Comparison of ENCODE assay signal across 16 cellular contexts in genomic region chr4:6955261-6955911, GRCh38. TPM values are rescaled to one million over a fixed set of nuclear protein-coding genes. Genes with fewer than 3 reads are reported as not detected.
DNase-seq lines count a peak whose midpoint lies in the region; ATAC-seq, FAIRE-seq and TF ChIP-seq lines count a peak whose summit lies in the region.
"Had no signal": no experiment of that assay in that cellular context is flagged by ENCODE, and none has a peak within 500 bp of the region (broad histone marks: within the 10 kb centered on the region; RNA-seq: fewer than 3 reads in every experiment).

No MANE protein-coding gene starts in this region.

- H3K9ac ChIP-seq in keratinocyte (ENCODE audit: control insufficient read depth, extremely low read depth, insufficient read depth, low read length) (no peak overlapping the region), smooth muscle cell (ENCODE audit: low read depth) (no peak overlapping the region)
- H3K9ac ChIP-seq: SK-N-SH had no signal

- H3K27ac ChIP-seq in GM23338 (ENCODE audit: low read depth), result peak overlapping the region; percentile 87
- peak overlapping the region; percentile 48 for H3K27ac ChIP-seq in RWPE2 (ENCODE audit: poor library complexity, severe bottlenecking)
- no peak overlapping the region for H3K27ac ChIP-seq in keratinocyte (ENCODE audit: control insufficient read depth, insufficient read depth, low read length)
- peak overlapping the region; percentile 73 for H3K27ac ChIP-seq in smooth muscle cell (ENCODE audit: low read depth)

- H3K4me1 Mint-ChIP-seq in GM23338, result peaks cover 48% of the 10 kb centered on the region

- peak; percentile 70 for FAIRE-seq in keratinocyte (lab: Jason Lieb, UNC)
- FAIRE-seq: K562 had no signal

- peaks cover 72% of the 10 kb centered on the region for H3K79me2 ChIP-seq in GM23338 (replicated peaks; ENCODE audit: insufficient read depth)
- H3K79me2 ChIP-seq in keratinocyte (ENCODE audit: control insufficient read depth, insufficient read depth, low read length), result no peaks in the 10 kb centered on the region
- peaks cover 4% of the 10 kb centered on the region for H3K79me2 ChIP-seq in smooth muscle cell (ENCODE audit: low read depth)

- H2AFZ ChIP-seq in GM23338 (no peak overlapping the region), keratinocyte (ENCODE audit: control insufficient read depth, low read length) (no peak overlapping the region), smooth muscle cell (ENCODE audit: low read depth) (no peak overlapping the region)

- H3K9me3 ChIP-seq in RWPE2 (ENCODE audit: severe bottlenecking) (no peaks in the 10 kb centered on the region), keratinocyte (ENCODE audit: control insufficient read depth, low read depth, low read length) (no peaks in the 10 kb centered on the region), smooth muscle cell (replicated peaks; ENCODE audit: low read depth) (no peaks in the 10 kb centered on the region)
- H3K9me3 ChIP-seq: SK-N-SH had no signal

- dilution Hi-C loops in keratinocyte (cut with MboI; ENCODE audit: extremely low pct_ligation_motif_present, low sequenced_read_pairs), result no loop called here

- H3K9me1 ChIP-seq in keratinocyte (ENCODE audit: control insufficient read depth, extremely low read depth, insufficient read depth, low read length), result no peaks in the 10 kb centered on the region

- H3K27me3 Mint-ChIP-seq in GM23338 (ENCODE audit: insufficient read depth, low read depth, poor library complexity), result peaks cover 17% of the 10 kb centered on the region
- H3K27me3 Mint-ChIP-seq: activated naive CD4-positive, alpha-beta T cell treated with anti-CD3 and anti-CD28 coated beads, Interleukin-2, amount 10 ng/mL, durations not matched to agents 7 days and 5 days; naive B cell had no signal

- ATAC-seq in GM23338 (no peak), RWPE2 (ENCODE audit: low read depth) (peak; percentile 75)
- ATAC-seq: K562 had no signal

- H3K36me3 Mint-ChIP-seq in GM23338 (ENCODE audit: low read depth), result no peaks in the 10 kb centered on the region
- H3K36me3 Mint-ChIP-seq: naive B cell had no signal

- H3F3A ChIP-seq in GM23338 (replicated peaks; ENCODE audit: low read depth) (no peaks in the 10 kb centered on the region), smooth muscle cell (ENCODE audit: low read depth) (no peaks in the 10 kb centered on the region)

- H3K27me3 ChIP-seq in GM23338 (ENCODE audit: insufficient read depth) (no peaks in the 10 kb centered on the region), RWPE2 (ENCODE audit: insufficient read depth, poor library complexity, severe bottlenecking) (no peaks in the 10 kb centered on the region), keratinocyte (ENCODE audit: control insufficient read depth, extremely low read depth, insufficient read depth, low read length) (no peaks in the 10 kb centered on the region), smooth muscle cell (ENCODE audit: low read depth) (no peaks in the 10 kb centered on the region)

- TF ChIP-seq CTCF in GM23338 (conservative IDR thresholded peaks at IDR 0.05; ENCODE audit: low read depth in 2 of 2) (no peak), RWPE2 (IDR thresholded peaks at IDR 0.05; ENCODE audit: poor library complexity, severe bottlenecking) (no peak), keratinocyte (optimal IDR thresholded peaks at IDR 0.05 in 1 of 3, IDR thresholded peaks at IDR 0.05 in 1 of 3, conservative IDR thresholded peaks at IDR 0.05 in 1 of 3; ENCODE audit: extremely low read depth in 1 of 3, insufficient read depth in 2 of 3, low read length in 3 of 3) (no peak), smooth muscle cell (IDR thresholded peaks at IDR 0.05; ENCODE audit: borderline replicate concordance, insufficient read depth, poor library complexity, severe bottlenecking) (no peak)

- H3K4me3 Mint-ChIP-seq in GM23338, result no peak overlapping the region; the same call in 2 of the 3 replicates
- H3K4me3 Mint-ChIP-seq: activated naive CD4-positive, alpha-beta T cell treated with anti-CD3 and anti-CD28 coated beads, Interleukin-2, amount 10 ng/mL, durations not matched to agents 7 days and 5 days had no signal

- whole genome bisulfite sequencing in smooth muscle cell (ENCODE audit: low lambda C conversion rate), result 77% methylated on average over 17 of the region's 17 CpGs

- DNase-seq in GM23338 (ENCODE audit: low spot score), result no peak
- DNase-seq in RWPE2 (ENCODE audit: low spot score), result no peak
- DNase-seq in keratinocyte (ENCODE audit: low read depth, low spot score), result no peak
- DNase-seq in smooth muscle cell (lab: John Stamatoyannopoulos, UW; ENCODE audit: unreplicated experiment), result no peak
- no peak for DNase-seq in activated gamma-delta T cell treated with Interleukin-2 at 50 U/mL for 16 hours
- DNase-seq in amniotic stem cell (lab: John Stamatoyannopoulos, UW), result no peak
- DNase-seq in GF-D8 (lab: John Stamatoyannopoulos, UW), result no peak
- DNase-seq in Kasumi-1 (lab: John Stamatoyannopoulos, UW), result no peak
- DNase-seq: activated naive CD4-positive, alpha-beta T cell treated with anti-CD3 and anti-CD28 coated beads, Interleukin-2, amount 10 ng/mL, durations not matched to agents 7 days and 5 days; central memory CD4-positive, alpha-beta T cell; GOT3; naive B cell; retina; stimulated activated CD4-positive, alpha-beta T cell treated with anti-CD3 and anti-CD28 coated beads, Interleukin-1b, Interleukin-23, amount 100 ng/mL, for 48 hours had no signal

- H3K9me2 ChIP-seq in GM23338 (ENCODE audit: insufficient read depth), result no peaks in the 10 kb centered on the region
- H3K9me2 ChIP-seq: SK-N-SH had no signal

- no peaks in the 10 kb centered on the region for H3K36me3 ChIP-seq in GM23338 (ENCODE audit: insufficient read depth)
- H3K36me3 ChIP-seq in RWPE2 (ENCODE audit: low read depth), result no peaks in the 10 kb centered on the region
- H3K36me3 ChIP-seq in keratinocyte (ENCODE audit: control insufficient read depth in 2 of 2, extremely low read depth in 1 of 2, insufficient read depth in 2 of 2, low read length in 2 of 2), result no peaks in the 10 kb centered on the region
- H3K36me3 ChIP-seq in smooth muscle cell (ENCODE audit: low read depth), result no peaks in the 10 kb centered on the region

- no peak overlapping the region for H3K4me3 ChIP-seq in GM23338
- no peak overlapping the region for H3K4me3 ChIP-seq in RWPE2 (ENCODE audit: severe bottlenecking)
- no peak overlapping the region for H3K4me3 ChIP-seq in keratinocyte (ENCODE audit: control insufficient read depth in 2 of 3, extremely low read depth in 1 of 3, insufficient read depth in 2 of 3, low read depth in 1 of 3, low read length in 3 of 3)
- peak overlapping the region; percentile 10 for H3K4me3 ChIP-seq in smooth muscle cell
- H3K4me3 ChIP-seq: K562 had no signal

- no peaks in the 10 kb centered on the region; the same call in 1 of the 2 replicates for H4K20me1 ChIP-seq in GM23338 (replicated peaks; ENCODE audit: insufficient read depth)
- H4K20me1 ChIP-seq in keratinocyte (ENCODE audit: control insufficient read depth, extremely low read depth, insufficient read depth, low read length), result no peaks in the 10 kb centered on the region
- peaks cover 10% of the 10 kb centered on the region for H4K20me1 ChIP-seq in smooth muscle cell (ENCODE audit: low read depth)

- no peak overlapping the region for H3K4me2 ChIP-seq in GM23338
- H3K4me2 ChIP-seq in keratinocyte (ENCODE audit: control insufficient read depth, extremely low read depth, insufficient read depth, low read depth, low read length), result peak overlapping the region; percentile 30
- H3K4me2 ChIP-seq in smooth muscle cell, result peak overlapping the region; percentile 63
- H3K4me2 ChIP-seq: SK-N-SH had no signal

- peak overlapping the region; percentile 1; the same call in 1 of the 2 replicates for H3K27ac Mint-ChIP-seq in GM23338

- no peaks in the 10 kb centered on the region for H3K9me3 Mint-ChIP-seq in GM23338
- H3K9me3 Mint-ChIP-seq: activated naive CD4-positive, alpha-beta T cell treated with anti-CD3 and anti-CD28 coated beads, Interleukin-2, amount 10 ng/mL, durations not matched to agents 7 days and 5 days; naive B cell had no signal

- H3K4me1 ChIP-seq in GM23338 (ENCODE audit: insufficient read depth) (peaks cover 14% of the 10 kb centered on the region; the same call in 1 of the 2 replicates), RWPE2 (ENCODE audit: insufficient read depth, poor library complexity, severe bottlenecking) (peaks cover 16% of the 10 kb centered on the region), keratinocyte (ENCODE audit: control insufficient read depth, extremely low read depth, insufficient read depth, low read length) (peaks cover 24% of the 10 kb centered on the region), smooth muscle cell (ENCODE audit: low read depth) (peaks cover 18% of the 10 kb centered on the region)

RNA-seq across cellular contexts. Expression of gene TBC1D14, which starts 45.8 kb away (rescaled TPM):
- 59.7 and 66.3 TPM in 2 replicates for total RNA-seq in GM23338 (2014; rRNA removed; shearing (Covaris generic))
- polyA plus RNA-seq in GM23338 (2016; fragmentation: Nextera tagmentation; extraction: Ambion mirVana), result 15.8 and 18.2 TPM in 2 replicates
- polyA plus RNA-seq in keratinocyte, result 49.8 to 55.1 TPM (median 52.0 TPM) in 3 replicates
- 33.5 TPM for polyA plus RNA-seq in keratinocyte (2011; ENCODE audit: low read depth)
- 54.8 and 57.0 TPM in 2 replicates for polyA plus RNA-seq in keratinocyte (2011; cell fraction: cytosol; rRNA removed)
- 55.4 and 57.0 TPM in 2 replicates for polyA plus RNA-seq in keratinocyte (2011; cell fraction: nucleus; rRNA removed)
- polyA plus RNA-seq in keratinocyte (2012; ENCODE audit: low replicate concordance), result 38.2 and 59.5 TPM in 2 replicates
- polyA minus RNA-seq in keratinocyte, result 50.5 to 53.0 TPM (median 51.1 TPM) in 3 replicates
- 40.3 TPM for polyA minus RNA-seq in keratinocyte (2011; cell fraction: cytosol; rRNA and poly(A)+ RNA removed)
- 31.7 and 48.7 TPM in 2 replicates for polyA minus RNA-seq in keratinocyte (2011; cell fraction: nucleus; rRNA and poly(A)+ RNA removed)
- total RNA-seq in smooth muscle cell, result 24.4 and 31.6 TPM in 2 replicates
- polyA plus RNA-seq in smooth muscle cell, result 13.0 and 20.9 TPM in 2 replicates
